ENCODE assay signal across 8 cellular contexts in the genomic region with DNA sequence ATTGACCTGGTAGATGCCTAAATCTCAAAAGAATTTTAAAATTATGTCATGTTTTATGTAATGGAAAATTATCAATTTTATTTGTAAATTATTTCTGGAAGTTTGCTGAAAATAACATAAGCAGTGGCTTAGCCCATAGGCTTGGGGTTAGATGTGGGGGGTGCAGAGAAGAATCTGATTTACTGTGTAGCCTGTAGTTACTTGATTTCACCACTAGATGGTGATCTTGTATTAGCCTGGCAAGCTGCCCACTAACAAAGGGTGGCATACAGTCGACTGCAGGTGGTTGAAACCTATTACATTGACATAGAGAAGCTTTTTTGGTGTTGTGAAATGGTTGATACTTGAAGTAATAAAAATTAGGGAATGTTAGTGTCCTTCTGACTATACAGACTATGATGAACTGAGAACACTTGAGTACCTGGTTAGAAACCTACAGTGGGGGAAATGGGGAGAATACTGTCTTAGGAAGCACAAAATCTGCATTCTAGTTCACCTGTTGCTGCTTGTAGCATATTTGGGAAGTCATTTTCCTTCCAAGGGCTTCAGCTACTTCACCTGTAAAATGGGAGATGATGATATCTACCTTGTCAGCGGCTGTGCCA.
A peak's percentile ranks its signal among the peaks of the same experiment; 100 is the strongest.
DNase-seq lines count a peak whose midpoint lies in the region; ATAC-seq and TF ChIP-seq lines count a peak whose summit lies in the region.

No MANE protein-coding gene starts in this region.

- no peaks in the 10 kb centered on the region for H3K9me3 ChIP-seq in SK-N-MC (ENCODE audit: low read depth, low read length)
- no peaks in the 10 kb centered on the region for H3K9me3 ChIP-seq in lower lobe of right lung
- no peaks in the 10 kb centered on the region for H3K9me3 ChIP-seq in tibial artery

- TF ChIP-seq CTCF in lower lobe of right lung (IDR thresholded peaks at IDR 0.05) (peak; percentile 91), tibial artery (IDR thresholded peaks at IDR 0.05) (peak; percentile 81 to 89)

- ATAC-seq in GM18520 (IDR thresholded peaks at IDR 0.05; ENCODE audit: unreplicated experiment): peak; percentile 90
- ATAC-seq in HG02885 (IDR thresholded peaks at IDR 0.05; ENCODE audit: poor library complexity, unreplicated experiment): peak; percentile 90
- ATAC-seq in lower lobe of right lung: peak; percentile 90

- H3K4me1 ChIP-seq in lower lobe of right lung (no peaks in the 10 kb centered on the region), tibial artery (peaks cover 0 to 3% (median 0%) of the 10 kb centered on the region in 4 donors)

- no peaks in the 10 kb centered on the region for H3K36me3 ChIP-seq in SK-N-MC (ENCODE audit: insufficient read depth, low read length)
- no peaks in the 10 kb centered on the region for H3K36me3 ChIP-seq in lower lobe of right lung
- H3K36me3 ChIP-seq in tibial artery: no peaks in the 10 kb centered on the region

- H3K27me3 ChIP-seq in lower lobe of right lung (ENCODE audit: low read depth) (no peaks in the 10 kb centered on the region), tibial artery (no peaks in the 10 kb centered on the region)

- no peak overlapping the region for H3K9ac ChIP-seq in SK-N-MC (ENCODE audit: insufficient read length)

- peak; percentile 62 for DNase-seq in CD1c-positive myeloid dendritic cell (ENCODE audit: extremely low spot score)
- DNase-seq in NCI-H1417 treated with DMSO at 0.1 percent for 48 hours (lab: John Stamatoyannopoulos, UW): peak; percentile 19
- peak; percentile 40 for DNase-seq in SK-N-MC (ENCODE audit: low read depth, low spot score)
- DNase-seq in dermis microvascular lymphatic vessel endothelial cell (ENCODE audit: low read depth in 2 of 2): peak; percentile 28 to 49
- no peak for DNase-seq in lower lobe of right lung
- no peak for DNase-seq in tibial artery

- H3K27ac ChIP-seq in SK-N-MC (no peak overlapping the region), lower lobe of right lung (no peak overlapping the region), tibial artery (no peak overlapping the region)

- intact Hi-C loops in lower lobe of right lung (cut with DNase I): loop anchor here (10.0 kb wide), 1 partner anchor 1458 kb away; no protein-coding TSS in a partner anchor
- intact Hi-C loops in tibial artery (cut with DNase I; ENCODE audit: low total_unique reads): loop anchor here (10.0 kb wide), 1 partner anchor 1458 kb away; no protein-coding TSS in a partner anchor

- no peak overlapping the region for H3K4me3 ChIP-seq in SK-N-MC
- no peak overlapping the region for H3K4me3 ChIP-seq in lower lobe of right lung
- H3K4me3 ChIP-seq in tibial artery: no peak overlapping the region

Comparison
In these comparisons a context has a peak if more than half of its experiments do, and no peak if none do; other contexts are left out.
1. DNase-seq: peak in CD1c-positive myeloid dendritic cell (single experiment), NCI-H1417 treated with DMSO at 0.1 percent for 48 hours (single experiment), SK-N-MC (single experiment) and dermis microvascular lymphatic vessel endothelial cell (2 of 2); none in lower lobe of right lung (single experiment) and tibial artery (0 of 2).
2. Peak in every context shown above with its lines, with median percentiles within 50 percentile points of each other: ATAC-seq.